Comparison of ENCODE assay signal across 18 cellular contexts in the genomic region with DNA sequence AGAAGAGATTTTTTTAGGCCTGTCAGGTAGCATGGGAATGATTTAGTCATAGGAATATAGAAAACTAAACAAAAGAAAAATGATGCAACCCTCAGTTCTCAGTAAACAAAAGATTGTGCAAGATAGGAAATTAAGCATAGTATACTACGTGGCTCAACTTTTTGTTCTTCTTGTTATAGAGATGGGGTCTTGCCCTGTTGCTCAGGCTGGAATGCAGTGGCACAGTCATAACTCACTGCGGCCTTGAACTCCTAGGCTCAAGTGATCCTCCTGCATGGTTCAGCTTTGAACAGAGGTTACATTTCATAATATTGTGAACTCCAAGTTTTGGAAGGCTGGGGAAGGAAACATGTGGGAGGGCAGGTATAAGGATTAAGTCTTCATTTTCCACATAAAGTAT. TPM values are rescaled to one million over a fixed set of nuclear protein-coding genes. Genes with fewer than 3 reads are reported as not detected.
DNase-seq lines count a peak whose midpoint lies in the region; ATAC-seq, FAIRE-seq and TF ChIP-seq lines count a peak whose summit lies in the region.
"Had no signal": no experiment of that assay in that cellular context is flagged by ENCODE, and none has a peak within 500 bp of the region (broad histone marks: within the 10 kb centered on the region; RNA-seq: fewer than 3 reads in every experiment).

No MANE protein-coding gene starts in this region.

- H2AFZ ChIP-seq in IMR-90 (replicated peaks; ENCODE audit: low read length, poor library complexity) (no peak overlapping the region), K562 (ENCODE audit: low read depth, low read length) (no peak overlapping the region)

- FAIRE-seq in K562 (lab: Jason Lieb, UNC) (no peak), frontal cortex (lab: Jason Lieb, UNC) (no peak)
- FAIRE-seq: H54, HTR-8/SVneo had no signal

- H2AK5ac ChIP-seq in IMR-90 (ENCODE audit: low read depth, low read length): no peak overlapping the region

- in situ Hi-C loops in IMR-90 (cut with MboI; ENCODE audit: low sequenced_read_pairs) (loop anchor here (10.0 kb wide), 2 partner anchors 811 to 1081 kb away; no protein-coding TSS in a partner anchor), K562 (cut with MboI) (no loop called here)

- BruUV-seq in IMR-90 (replicated peaks; lab: Mats Ljungman, UMichigan) (no TSS peak), K562 (replicated peaks; lab: Mats Ljungman, UMichigan) (no TSS peak)

- peaks cover 5 to 14% of the 10 kb centered on the region in 2 experiments; a peak in 3 of 4 replicates for H3K79me1 ChIP-seq in IMR-90 (ENCODE audit: low read depth in 1 of 2, low read length in 2 of 2)

- H2AK9ac ChIP-seq in IMR-90 (replicated peaks; ENCODE audit: low read depth, low read length, poor library complexity): no peak overlapping the region

- intact Hi-C loops in IMR-90 (cut with micrococcal nuclease) (no loop called here), K562 (cut with micrococcal nuclease) (no loop called here)

- no peak overlapping the region for H4K5ac ChIP-seq in IMR-90 (ENCODE audit: low read depth, low read length)

- TF ChIP-seq CTCF in IMR-90 (conservative IDR thresholded peaks at IDR 0.05; ENCODE audit: low read depth, low read length) (no peak), K562 (IDR thresholded peaks at IDR 0.05 in 2 of 3, conservative IDR thresholded peaks at IDR 0.05 in 1 of 3; ENCODE audit: insufficient read depth in 2 of 3, low read depth in 1 of 3, low read length in 3 of 3) (no peak), foreskin keratinocyte (conservative IDR thresholded peaks at IDR 0.05) (no peak)

- H4K20me1 ChIP-seq in IMR-90 (ENCODE audit: insufficient read depth, low read length) (no peaks in the 10 kb centered on the region), K562 (replicated peaks; ENCODE audit: control insufficient read depth, insufficient read depth, low read length) (no peaks in the 10 kb centered on the region)

- POLR2A ChIA-PET in IMR-90 (lab: Charles Lee; ENCODE audit: unreplicated experiment) (no interaction called here), K562 (lab: Yijun Ruan, JAX) (no interaction called here)

- H3K9ac ChIP-seq in IMR-90 (ENCODE audit: low read depth, low read length): no peak overlapping the region
- no peak overlapping the region for H3K9ac ChIP-seq in K562 (ENCODE audit: insufficient read depth in 1 of 2, low read depth in 2 of 2, low read length in 2 of 2)

- H2BK5ac ChIP-seq in IMR-90 (ENCODE audit: low read depth, low read length, poor library complexity, severe bottlenecking): no peak overlapping the region

- H2BK120ac ChIP-seq in IMR-90 (ENCODE audit: low read depth, low read length): no peak overlapping the region

- dilution Hi-C loops in IMR-90 (cut with HindIII; ENCODE audit: low sequenced_read_pairs, unreplicated experiment): no loop called here

- TF ChIP-seq RAD21 in IMR-90 (IDR thresholded peaks at IDR 0.05; ENCODE audit: low read length): no peak
- TF ChIP-seq RAD21 in K562 (CRISPR knock-in tag; conservative IDR thresholded peaks at IDR 0.05 in 1 of 2, IDR thresholded peaks at IDR 0.05 in 1 of 2): no peak

- DNase-seq in ELR (ENCODE audit: low read depth) (peak; percentile 29), IMR-90 (no peak), K562 (ENCODE audit: extremely low read depth in 1 of 4, low spot score in 3 of 4) (no peak), foreskin keratinocyte (peak; percentile 11 to 14), SKM-1 (lab: John Stamatoyannopoulos, UW; ENCODE audit: unreplicated experiment) (no peak), frontal cortex (ENCODE audit: low spot score in 2 of 2) (no peak), GF-D8 (lab: John Stamatoyannopoulos, UW) (no peak)
- DNase-seq: CD8-positive, alpha-beta memory T cell; DMS 273 treated with DMSO at 0.1 percent for 48 hours; EL; KBM-7; NCI-H187 treated with DMSO at 0.1 percent for 48 hours; NCI-H510A; NCI-H82; Peyer's patch; SHP77 treated with DMSO at 0.1 percent for 48 hours had no signal

- no peak overlapping the region for H3K4ac ChIP-seq in IMR-90 (ENCODE audit: low read depth, low read length)

- no peak for TF ChIP-seq EP300 in K562 (IDR thresholded peaks at IDR 0.05; ENCODE audit: low read length)

- no peaks in the 10 kb centered on the region; the same call in 2 of the 3 replicates for H3K79me2 ChIP-seq in K562 (ENCODE audit: control insufficient read depth, insufficient read depth, low read length)

- H3K36me3 ChIP-seq in IMR-90 (ENCODE audit: control insufficient read depth, insufficient read depth, low read length): no peaks in the 10 kb centered on the region
- H3K36me3 ChIP-seq in K562 (ENCODE audit: control insufficient read depth, insufficient read depth, low read length): no peaks in the 10 kb centered on the region
- H3K36me3 ChIP-seq: Peyer's patch had no signal

- CTCF ChIA-PET in IMR-90 (lab: Yijun Ruan, JAX): no interaction called here
- CTCF ChIA-PET in K562 (lab: Yijun Ruan, JAX; ENCODE audit: low intra/inter-chr PET ratio): no interaction called here

- no peak for ATAC-seq in IMR-90 (ENCODE audit: low read depth)
- no peak for ATAC-seq in K562
- ATAC-seq in foreskin keratinocyte: no peak

- no peak overlapping the region for H4K91ac ChIP-seq in IMR-90 (ENCODE audit: insufficient read depth, low read depth, low read length)

- H3K4me1 ChIP-seq in IMR-90 (ENCODE audit: control insufficient read depth, insufficient read depth, low read length) (peaks cover 2% of the 10 kb centered on the region), K562 (replicated peaks in 1 of 2; ENCODE audit: control insufficient read depth in 2 of 2, insufficient read depth in 2 of 2, low read length in 2 of 2) (peaks cover 0 to 4% of the 10 kb centered on the region in 2 experiments; a peak in 2 of 5 replicates), foreskin keratinocyte (no peaks in the 10 kb centered on the region)
- H3K4me1 ChIP-seq: Peyer's patch had no signal

- no peak overlapping the region for H2BK20ac ChIP-seq in IMR-90 (ENCODE audit: low read depth, low read length)

- no peak overlapping the region for H3K18ac ChIP-seq in IMR-90 (ENCODE audit: low read depth, low read length)

- no CpG with 5 or more reads among the region's 2 CpGs for WGBS in IMR-90 (ENCODE audit: extremely low coverage in 2 of 2, insufficient read length in 1 of 2), 2 experiments
- WGBS in K562 (ENCODE audit: insufficient coverage, low coverage, missing lambda C conversion rate): 78% methylated on average over 2 of the region's 2 CpGs

- H3K56ac ChIP-seq in IMR-90 (ENCODE audit: extremely low read depth, insufficient read depth, low read length): no peak overlapping the region

- H3K27me3 ChIP-seq in IMR-90 (ENCODE audit: control insufficient read depth, insufficient read depth, low read length) (no peaks in the 10 kb centered on the region), K562 (ENCODE audit: control insufficient read depth in 2 of 2, insufficient read depth in 2 of 2, low read length in 2 of 2) (no peaks in the 10 kb centered on the region), foreskin keratinocyte (no peaks in the 10 kb centered on the region)
- H3K27me3 ChIP-seq: Peyer's patch had no signal

- H3K14ac ChIP-seq in IMR-90 (replicated peaks; ENCODE audit: low read depth, low read length): no peak overlapping the region

- no peak overlapping the region for H3K4me3 ChIP-seq in IMR-90 (ENCODE audit: insufficient read depth, low read depth, low read length)
- no peak overlapping the region for H3K4me3 ChIP-seq in K562
- H3K4me3 ChIP-seq: Peyer's patch had no signal

- H2BK15ac ChIP-seq in IMR-90 (ENCODE audit: low read depth, low read length): no peak overlapping the region

- H3K9me3 ChIP-seq in IMR-90 (ENCODE audit: control insufficient read depth, insufficient read depth, low read length) (peaks cover 2% of the 10 kb centered on the region), K562 (replicated peaks; ENCODE audit: control insufficient read depth, insufficient read depth, low read depth, low read length) (no peaks in the 10 kb centered on the region; the same call in 1 of the 2 replicates)

- H3K9me1 ChIP-seq in IMR-90 (ENCODE audit: insufficient read depth, low read length) (no peaks in the 10 kb centered on the region), K562 (ENCODE audit: control insufficient read depth, insufficient read depth, low read length) (no peaks in the 10 kb centered on the region)

- no peak overlapping the region for H3K27ac ChIP-seq in IMR-90 (ENCODE audit: insufficient read depth, low read length)
- no peak overlapping the region for H3K27ac ChIP-seq in K562 (ENCODE audit: extremely low read depth, low read depth, low read length)
- no peak overlapping the region for H3K27ac ChIP-seq in foreskin keratinocyte
- H3K27ac ChIP-seq: Peyer's patch had no signal

- TF ChIP-seq POLR2A in IMR-90 (IDR thresholded peaks at IDR 0.05; ENCODE audit: low read depth, low read length) (no peak), K562 (conservative IDR thresholded peaks at IDR 0.05) (no peak)

- no peak overlapping the region for H3K4me2 ChIP-seq in IMR-90 (ENCODE audit: low read depth, low read length)
- no peak overlapping the region for H3K4me2 ChIP-seq in K562 (ENCODE audit: insufficient read depth, low read length)

- no peak overlapping the region for H3K23ac ChIP-seq in IMR-90 (ENCODE audit: low read depth, low read length)

- no peak overlapping the region for H4K8ac ChIP-seq in IMR-90 (ENCODE audit: low read depth in 2 of 2, low read length in 2 of 2)

RNA-seq across cellular contexts. Expression of a gene that starts 28.5 kb away (rescaled TPM):
- total RNA-seq in IMR-90 (2012; rRNA removed) (5.9 and 6.1 TPM in 2 replicates), K562 (2014; rRNA removed) (2.8 and 2.9 TPM in 2 replicates), K562 (2014; rRNA removed; fragmentation: Illumina TruSeq; extraction: Trizol) (5.1 and 5.5 TPM in 2 replicates), K562 (2015; rRNA removed; fragmentation: Illumina TruSeq; extraction: Trizol) (4.4 and 5.4 TPM in 2 replicates), K562 (2021) (4.1 and 4.6 TPM in 2 replicates), foreskin keratinocyte (5.1 and 5.4 TPM in 2 replicates), frontal cortex (8.2 TPM)
- polyA plus RNA-seq in IMR-90 (2012; rRNA removed) (0.90 and 1.3 TPM in 2 replicates), K562 (2011; rRNA removed) (2.5 and 3.2 TPM in 2 replicates), K562 (2014; fragmentation: Illumina TruSeq; extraction: Trizol) (2.2 and 2.9 TPM in 2 replicates), K562 (2014; fragmentation: Nextera tagmentation; extraction: Ambion mirVana) (1 to 10 TPM; 3.5 to 5.9 TPM), K562 (2014; rRNA removed) (1.4 and 1.5 TPM in 2 replicates), foreskin keratinocyte (1.3 and 1.4 TPM in 2 replicates)
- 0.18 and 0.19 TPM in 2 replicates for polyA plus RNA-seq in IMR-90 (2012; cell fraction: cytosol; rRNA removed)
- 1.3 and 3.9 TPM in 2 replicates for polyA plus RNA-seq in IMR-90 (2012; cell fraction: nucleus; rRNA removed; ENCODE audit: low replicate concordance)
- total RNA-seq in K562 (2011; cell fraction: chromatin; rRNA removed; ENCODE audit: low replicate concordance): 2.6 and 8.5 TPM in 2 replicates
- total RNA-seq in K562 (2011; cell fraction: nucleolus; rRNA removed): 2.2 and 2.8 TPM in 2 replicates
- 5.3 and 7.3 TPM in 2 replicates for total RNA-seq in K562 (2011; cell fraction: nucleoplasm; rRNA removed)
- polyA plus RNA-seq in K562 (2011; cell fraction: cytosol; rRNA removed): 1.3 and 2.3 TPM in 2 replicates
- 2.6 and 4.0 TPM in 2 replicates for polyA plus RNA-seq in K562 (2011; cell fraction: nucleus; rRNA removed)
- 1.8 and 2.1 TPM in 2 replicates for polyA plus RNA-seq in K562 (2012)
- 8.3 and 10.2 TPM in 2 replicates for polyA minus RNA-seq in K562 (2011; rRNA and poly(A)+ RNA removed)
- 5.1 and 5.4 TPM in 2 replicates for polyA minus RNA-seq in K562 (2011; cell fraction: cytosol; rRNA and poly(A)+ RNA removed)
- polyA minus RNA-seq in K562 (2011; cell fraction: nucleus; rRNA and poly(A)+ RNA removed): 2.3 and 6.3 TPM in 2 replicates

RNA-seq across cellular contexts. Expression of a gene that starts 29.6 kb away (rescaled TPM):
- total RNA-seq in IMR-90 (2012; rRNA removed) (7.5 and 8.1 TPM in 2 replicates), K562 (2014; rRNA removed) (6.4 and 6.8 TPM in 2 replicates), K562 (2014; rRNA removed; fragmentation: Illumina TruSeq; extraction: Trizol) (14.6 and 16.0 TPM in 2 replicates), K562 (2015; rRNA removed; fragmentation: Illumina TruSeq; extraction: Trizol) (10.9 and 11.3 TPM in 2 replicates), K562 (2021) (11.2 and 13.2 TPM in 2 replicates), foreskin keratinocyte (21.5 and 23.3 TPM in 2 replicates), frontal cortex (12.6 TPM)
- polyA plus RNA-seq in IMR-90 (2012; rRNA removed) (6.0 and 6.9 TPM in 2 replicates), K562 (2011; rRNA removed) (26.8 and 36.6 TPM in 2 replicates), K562 (2014; fragmentation: Illumina TruSeq; extraction: Trizol) (13.2 and 17.7 TPM in 2 replicates), K562 (2014; fragmentation: Nextera tagmentation; extraction: Ambion mirVana) (10 to 100 TPM in 1 of 2 experiments, 1 to 10 TPM in 1; 7.7 to 12.0 TPM), K562 (2014; rRNA removed) (13.5 and 14.8 TPM in 2 replicates), foreskin keratinocyte (15.7 and 16.5 TPM in 2 replicates)
- 1.5 and 1.8 TPM in 2 replicates for polyA plus RNA-seq in IMR-90 (2012; cell fraction: cytosol; rRNA removed)
- polyA plus RNA-seq in IMR-90 (2012; cell fraction: nucleus; rRNA removed; ENCODE audit: low replicate concordance): 0.64 and 5.6 TPM in 2 replicates
- total RNA-seq in K562 (2011; cell fraction: chromatin; rRNA removed; ENCODE audit: low replicate concordance): 5.3 and 12.6 TPM in 2 replicates
- total RNA-seq in K562 (2011; cell fraction: nucleolus; rRNA removed): 2.5 and 3.2 TPM in 2 replicates
- 9.2 and 16.5 TPM in 2 replicates for total RNA-seq in K562 (2011; cell fraction: nucleoplasm; rRNA removed)
- polyA plus RNA-seq in K562 (2011; cell fraction: cytosol; rRNA removed): 5.7 and 15.9 TPM in 2 replicates
- polyA plus RNA-seq in K562 (2011; cell fraction: nucleus; rRNA removed): 8.2 and 16.8 TPM in 2 replicates
- 10.7 and 16.5 TPM in 2 replicates for polyA plus RNA-seq in K562 (2012)
- polyA minus RNA-seq in K562 (2011; rRNA and poly(A)+ RNA removed): 16.3 and 26.2 TPM in 2 replicates
- 5.6 and 5.9 TPM in 2 replicates for polyA minus RNA-seq in K562 (2011; cell fraction: cytosol; rRNA and poly(A)+ RNA removed)
- polyA minus RNA-seq in K562 (2011; cell fraction: nucleus; rRNA and poly(A)+ RNA removed): 2.8 and 10.9 TPM in 2 replicates

Comparison
In these comparisons a context has a peak if more than half of its experiments do, and no peak if none do; other contexts are left out.
1. DNase-seq: peak in ELR (single experiment) and foreskin keratinocyte (2 of 2); none in IMR-90 (single experiment), K562 (0 of 4), SKM-1 (single experiment), frontal cortex (0 of 2) and GF-D8 (single experiment).